Comparison of ENCODE assay signal across 12 cellular contexts in genomic region chr11:10762185-10762584, GRCh38. TPM values are rescaled to one million over a fixed set of nuclear protein-coding genes. Genes with fewer than 3 reads are reported as not detected.
A peak's percentile ranks its signal among the peaks of the same experiment; 100 is the strongest.
DNase-seq lines count a peak whose midpoint lies in the region; ATAC-seq and TF ChIP-seq lines count a peak whose summit lies in the region.
"Had no signal": no experiment of that assay in that cellular context is flagged by ENCODE, and none has a peak within 500 bp of the region (broad histone marks: within the 10 kb centered on the region; RNA-seq: fewer than 3 reads in every experiment).

No MANE protein-coding gene starts in this region.

- no peaks in the 10 kb centered on the region for H3K79me2 ChIP-seq in GM23338 (replicated peaks; ENCODE audit: insufficient read depth)

- H3K27ac Mint-ChIP-seq in GM23338: no peak overlapping the region

- no peaks in the 10 kb centered on the region for H3K27me3 ChIP-seq in GM23338 (ENCODE audit: insufficient read depth)
- H3K27me3 ChIP-seq: BLaER1 treated with 17β-estradiol and CSF1 and Interleukin-3, amounts not matched to agents 10 nM and 100 nM had no signal

- no peak overlapping the region for H3K27ac ChIP-seq in GM23338 (ENCODE audit: low read depth)
- H3K27ac ChIP-seq: BLaER1 treated with 17β-estradiol and CSF1 and Interleukin-3, amounts not matched to agents 10 nM and 100 nM; lower lobe of right lung had no signal

- no peaks in the 10 kb centered on the region for H3K9me2 ChIP-seq in GM23338 (ENCODE audit: insufficient read depth)

- no peaks in the 10 kb centered on the region for H3F3A ChIP-seq in GM23338 (replicated peaks; ENCODE audit: low read depth)

- H3K36me3 Mint-ChIP-seq in GM23338 (ENCODE audit: low read depth): peaks cover 25% of the 10 kb centered on the region

- in situ Hi-C loops in GM13976 (cut with MboI; ENCODE audit: low sequenced_read_pairs, unreplicated experiment): no loop called here

- peak; percentile 49 for ATAC-seq in GM19468 (IDR thresholded peaks at IDR 0.05; ENCODE audit: extremely low read depth, unreplicated experiment)
- ATAC-seq in HG03064 (IDR thresholded peaks at IDR 0.05; ENCODE audit: low read depth, unreplicated experiment): peak; percentile 77
- ATAC-seq in GM23338: no peak
- ATAC-seq: lower lobe of right lung had no signal

- no peak overlapping the region for H2AFZ ChIP-seq in GM23338

- no peak overlapping the region for H3K4me3 Mint-ChIP-seq in GM23338

- no peaks in the 10 kb centered on the region for H3K9me3 Mint-ChIP-seq in GM23338

- no peak for TF ChIP-seq CTCF in GM13976 (IDR thresholded peaks at IDR 0.05; ENCODE audit: borderline replicate concordance, control extremely low read depth, extremely low read depth, insufficient read depth, missing control alignments)
- TF ChIP-seq CTCF in GM23338 (conservative IDR thresholded peaks at IDR 0.05; ENCODE audit: low read depth in 2 of 2): no peak

- H3K4me1 ChIP-seq in GM23338 (ENCODE audit: insufficient read depth): peaks cover 16% of the 10 kb centered on the region
- H3K4me1 ChIP-seq: lower lobe of right lung had no signal

- no peak overlapping the region for H3K4me2 ChIP-seq in GM23338
- H3K4me2 ChIP-seq: BLaER1 treated with 17β-estradiol and CSF1 and Interleukin-3, amounts not matched to agents 10 nM and 100 nM had no signal

- H3K4me1 Mint-ChIP-seq in GM23338: peaks cover 14% of the 10 kb centered on the region

- no peaks in the 10 kb centered on the region for H3K27me3 Mint-ChIP-seq in GM23338 (ENCODE audit: insufficient read depth, low read depth, poor library complexity)

- H3K36me3 ChIP-seq in GM23338 (ENCODE audit: insufficient read depth): peaks cover 10% of the 10 kb centered on the region; the same call in 1 of the 2 replicates

- H4K20me1 ChIP-seq in GM23338 (replicated peaks; ENCODE audit: insufficient read depth): no peaks in the 10 kb centered on the region

- no peak overlapping the region for H3K4me3 ChIP-seq in GM23338
- H3K4me3 ChIP-seq: BLaER1 treated with 17β-estradiol and CSF1 and Interleukin-3, amounts not matched to agents 10 nM and 100 nM; lower lobe of right lung had no signal

- peak; percentile 47 for DNase-seq in GM13976 (ENCODE audit: low spot score)
- peak; percentile 75 for DNase-seq in NOMO-1 treated with DMSO at 0.1 percent for 48 hours (lab: John Stamatoyannopoulos, UW; ENCODE audit: unreplicated experiment)
- DNase-seq in GM23338 (ENCODE audit: low spot score): no peak
- no peak for DNase-seq in inferior parietal cortex (ENCODE audit: extremely low spot score)
- DNase-seq in hepatic stellate cell (ENCODE audit: low spot score): no peak
- no peak for DNase-seq in activated CD4-positive, alpha-beta T cell treated with anti-CD3 and anti-CD28 coated beads, Interleukin-2, amount 50 U/mL, for 1 hour
- DNase-seq: central memory CD4-positive, alpha-beta T cell; lower lobe of right lung; SHP77 had no signal

TF ChIP-seq in GM23338, 12 proteins besides CTCF, POLR2A, EP300 and RAD21 (continues in another document):
- TF ChIP-seq STAT1 (IDR thresholded peaks at IDR 0.05; ENCODE audit: unreplicated experiment) (no peak), ZNF114 (CRISPR knock-in tag; IDR thresholded peaks at IDR 0.05) (no peak), POLR2AphosphoS5 (IDR thresholded peaks at IDR 0.05; ENCODE audit: low read depth) (no peak), JUNB (IDR thresholded peaks at IDR 0.05; ENCODE audit: unreplicated experiment) (no peak), CREB1 (CRISPR knock-in tag; IDR thresholded peaks at IDR 0.05; ENCODE audit: low read depth) (no peak), NANOG (IDR thresholded peaks at IDR 0.05; ENCODE audit: borderline replicate concordance) (no peak), EZH2 (IDR thresholded peaks at IDR 0.05; ENCODE audit: low read depth, unreplicated experiment) (no peak)
- TF ChIP-seq, protein P1, sequence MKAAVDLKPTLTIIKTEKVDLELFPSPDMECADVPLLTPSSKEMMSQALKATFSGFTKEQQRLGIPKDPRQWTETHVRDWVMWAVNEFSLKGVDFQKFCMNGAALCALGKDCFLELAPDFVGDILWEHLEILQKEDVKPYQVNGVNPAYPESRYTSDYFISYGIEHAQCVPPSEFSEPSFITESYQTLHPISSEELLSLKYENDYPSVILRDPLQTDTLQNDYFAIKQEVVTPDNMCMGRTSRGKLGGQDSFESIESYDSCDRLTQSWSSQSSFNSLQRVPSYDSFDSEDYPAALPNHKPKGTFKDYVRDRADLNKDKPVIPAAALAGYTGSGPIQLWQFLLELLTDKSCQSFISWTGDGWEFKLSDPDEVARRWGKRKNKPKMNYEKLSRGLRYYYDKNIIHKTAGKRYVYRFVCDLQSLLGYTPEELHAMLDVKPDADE (IDR thresholded peaks at IDR 0.05): no peak
- TF ChIP-seq, protein P2, sequence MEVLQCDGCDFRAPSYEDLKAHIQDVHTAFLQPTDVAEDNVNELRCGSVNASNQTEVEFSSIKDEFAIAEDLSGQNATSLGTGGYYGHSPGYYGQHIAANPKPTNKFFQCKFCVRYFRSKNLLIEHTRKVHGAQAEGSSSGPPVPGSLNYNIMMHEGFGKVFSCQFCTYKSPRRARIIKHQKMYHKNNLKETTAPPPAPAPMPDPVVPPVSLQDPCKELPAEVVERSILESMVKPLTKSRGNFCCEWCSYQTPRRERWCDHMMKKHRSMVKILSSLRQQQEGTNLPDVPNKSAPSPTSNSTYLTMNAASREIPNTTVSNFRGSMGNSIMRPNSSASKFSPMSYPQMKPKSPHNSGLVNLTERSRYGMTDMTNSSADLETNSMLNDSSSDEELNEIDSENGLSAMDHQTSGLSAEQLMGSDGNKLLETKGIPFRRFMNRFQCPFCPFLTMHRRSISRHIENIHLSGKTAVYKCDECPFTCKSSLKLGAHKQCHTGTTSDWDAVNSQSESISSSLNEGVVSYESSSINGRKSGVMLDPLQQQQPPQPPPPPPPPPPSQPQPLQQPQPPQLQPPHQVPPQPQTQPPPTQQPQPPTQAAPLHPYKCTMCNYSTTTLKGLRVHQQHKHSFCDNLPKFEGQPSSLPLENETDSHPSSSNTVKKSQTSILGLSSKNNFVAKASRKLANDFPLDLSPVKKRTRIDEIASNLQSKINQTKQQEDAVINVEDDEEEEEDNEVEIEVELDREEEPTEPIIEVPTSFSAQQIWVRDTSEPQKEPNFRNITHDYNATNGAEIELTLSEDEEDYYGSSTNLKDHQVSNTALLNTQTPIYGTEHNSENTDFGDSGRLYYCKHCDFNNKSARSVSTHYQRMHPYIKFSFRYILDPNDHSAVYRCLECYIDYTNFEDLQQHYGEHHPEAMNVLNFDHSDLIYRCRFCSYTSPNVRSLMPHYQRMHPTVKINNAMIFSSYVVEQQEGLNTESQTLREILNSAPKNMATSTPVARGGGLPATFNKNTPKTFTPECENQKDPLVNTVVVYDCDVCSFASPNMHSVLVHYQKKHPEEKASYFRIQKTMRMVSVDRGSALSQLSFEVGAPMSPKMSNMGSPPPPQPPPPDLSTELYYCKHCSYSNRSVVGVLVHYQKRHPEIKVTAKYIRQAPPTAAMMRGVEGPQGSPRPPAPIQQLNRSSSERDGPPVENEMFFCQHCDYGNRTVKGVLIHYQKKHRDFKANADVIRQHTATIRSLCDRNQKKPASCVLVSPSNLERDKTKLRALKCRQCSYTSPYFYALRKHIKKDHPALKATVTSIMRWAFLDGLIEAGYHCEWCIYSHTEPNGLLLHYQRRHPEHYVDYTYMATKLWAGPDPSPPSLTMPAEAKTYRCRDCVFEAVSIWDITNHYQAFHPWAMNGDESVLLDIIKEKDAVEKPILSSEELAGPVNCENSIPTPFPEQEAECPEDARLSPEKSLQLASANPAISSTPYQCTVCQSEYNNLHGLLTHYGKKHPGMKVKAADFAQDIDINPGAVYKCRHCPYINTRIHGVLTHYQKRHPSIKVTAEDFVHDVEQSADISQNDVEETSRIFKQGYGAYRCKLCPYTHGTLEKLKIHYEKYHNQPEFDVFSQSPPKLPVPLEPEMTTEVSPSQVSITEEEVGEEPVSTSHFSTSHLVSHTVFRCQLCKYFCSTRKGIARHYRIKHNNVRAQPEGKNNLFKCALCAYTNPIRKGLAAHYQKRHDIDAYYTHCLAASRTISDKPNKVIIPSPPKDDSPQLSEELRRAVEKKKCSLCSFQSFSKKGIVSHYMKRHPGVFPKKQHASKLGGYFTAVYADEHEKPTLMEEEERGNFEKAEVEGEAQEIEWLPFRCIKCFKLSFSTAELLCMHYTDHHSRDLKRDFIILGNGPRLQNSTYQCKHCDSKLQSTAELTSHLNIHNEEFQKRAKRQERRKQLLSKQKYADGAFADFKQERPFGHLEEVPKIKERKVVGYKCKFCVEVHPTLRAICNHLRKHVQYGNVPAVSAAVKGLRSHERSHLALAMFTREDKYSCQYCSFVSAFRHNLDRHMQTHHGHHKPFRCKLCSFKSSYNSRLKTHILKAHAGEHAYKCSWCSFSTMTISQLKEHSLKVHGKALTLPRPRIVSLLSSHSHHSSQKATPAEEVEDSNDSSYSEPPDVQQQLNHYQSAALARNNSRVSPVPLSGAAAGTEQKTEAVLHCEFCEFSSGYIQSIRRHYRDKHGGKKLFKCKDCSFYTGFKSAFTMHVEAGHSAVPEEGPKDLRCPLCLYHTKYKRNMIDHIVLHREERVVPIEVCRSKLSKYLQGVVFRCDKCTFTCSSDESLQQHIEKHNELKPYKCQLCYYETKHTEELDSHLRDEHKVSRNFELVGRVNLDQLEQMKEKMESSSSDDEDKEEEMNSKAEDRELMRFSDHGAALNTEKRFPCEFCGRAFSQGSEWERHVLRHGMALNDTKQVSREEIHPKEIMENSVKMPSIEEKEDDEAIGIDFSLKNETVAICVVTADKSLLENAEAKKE (CRISPR knock-in tag; IDR thresholded peaks at IDR 0.05): no peak

RNA-seq across cellular contexts. Expression of gene CTR9, which starts 11.1 kb away (rescaled TPM):
- 32.7 and 33.3 TPM in 2 replicates for total RNA-seq in GM23338 (2014; rRNA removed; shearing (Covaris generic))
- 25.1 and 29.0 TPM in 2 replicates for polyA plus RNA-seq in GM23338 (2016; fragmentation: Nextera tagmentation; extraction: Ambion mirVana)

RNA-seq across cellular contexts. Expression of gene EIF4G2, which starts 46.5 kb away (rescaled TPM):
- total RNA-seq in GM23338 (2014; rRNA removed; shearing (Covaris generic)): 788 and 801 TPM in 2 replicates
- 312 and 358 TPM in 2 replicates for polyA plus RNA-seq in GM23338 (2016; fragmentation: Nextera tagmentation; extraction: Ambion mirVana)

Comparison
In these comparisons a context has a peak if more than half of its experiments do, and no peak if none do; other contexts are left out.
1. DNase-seq: peak in GM13976 (single experiment) and NOMO-1 treated with DMSO at 0.1 percent for 48 hours (single experiment); none in GM23338 (single experiment), inferior parietal cortex (single experiment), hepatic stellate cell (single experiment) and activated CD4-positive, alpha-beta T cell treated with anti-CD3 and anti-CD28 coated beads, Interleukin-2, amount 50 U/mL, for 1 hour (single experiment).